8 cellular contexts compared by ENCODE assay signal in the genomic region with DNA sequence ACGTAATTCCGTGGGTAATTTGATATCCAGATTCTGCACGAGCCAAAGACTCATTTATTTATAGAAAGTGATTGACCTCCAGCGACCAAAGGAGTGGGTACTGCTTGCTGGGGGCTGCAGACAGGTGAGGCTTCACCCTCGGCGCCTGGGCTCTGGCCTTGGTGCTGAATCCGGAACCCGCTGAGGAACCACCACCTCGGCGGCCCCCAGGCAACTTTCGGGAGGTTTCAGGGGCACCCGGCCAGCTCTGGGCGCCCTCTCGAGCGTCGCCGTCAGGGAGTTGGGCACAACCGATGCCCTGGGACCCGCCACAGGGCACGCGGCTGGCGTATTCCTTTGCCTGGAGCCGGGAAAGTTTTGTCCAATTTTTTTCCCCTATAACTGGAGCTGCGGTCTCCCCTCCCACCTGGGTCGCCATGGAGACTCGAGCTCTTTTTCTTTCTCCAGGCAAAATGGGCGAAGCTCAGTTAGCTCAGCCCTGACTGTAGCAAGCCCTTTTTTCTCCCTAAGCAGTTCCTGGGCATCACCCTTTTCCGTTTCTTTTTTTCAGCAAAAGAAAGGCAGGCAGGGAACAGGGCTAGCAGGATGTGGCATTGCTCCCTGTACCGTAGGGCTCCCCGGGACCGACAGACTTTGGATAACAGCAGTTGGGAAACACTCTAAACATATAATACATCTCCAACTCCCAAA. TPM values are rescaled to one million over a fixed set of nuclear protein-coding genes. Genes with fewer than 3 reads are reported as not detected.
DNase-seq lines count a peak whose midpoint lies in the region; ATAC-seq, FAIRE-seq and TF ChIP-seq lines count a peak whose summit lies in the region.
"Had no signal": no experiment of that assay in that cellular context is flagged by ENCODE, and none has a peak within 500 bp of the region (broad histone marks: within the 10 kb centered on the region; RNA-seq: fewer than 3 reads in every experiment).

No MANE protein-coding gene starts in this region.

- in situ Hi-C loops in T47D (cut with HindIII; ENCODE audit: low pct_unique_long_range_greater_than_20kb, low sequenced_read_pairs) = no loop called here

- FAIRE-seq in small intestine (lab: Jason Lieb, UNC) (no peak), H54 (lab: Jason Lieb, UNC) (no peak)

- H3K9me2 ChIP-seq in neural cell (ENCODE audit: insufficient read depth, low read length) = no peaks in the 10 kb centered on the region

- no peak for TF ChIP-seq EP300 in neural cell (conservative IDR thresholded peaks at IDR 0.05; ENCODE audit: poor library complexity, severe bottlenecking)

- no peaks in the 10 kb centered on the region for H3F3A ChIP-seq in neural cell (ENCODE audit: insufficient read depth, low read length, poor library complexity, severe bottlenecking)

- 6 to 17% (median 12%) methylated on average over 31 of the region's 31 CpGs for WGBS in small intestine, 3 donors

- no peaks in the 10 kb centered on the region for H4K20me1 ChIP-seq in neural cell (ENCODE audit: insufficient read depth)

- peaks cover 32% of the 10 kb centered on the region for H3K27me3 ChIP-seq in neural cell (ENCODE audit: insufficient read depth, low read depth, low read length)
- peaks cover 7 to 17% of the 10 kb centered on the region in 2 donors for H3K27me3 ChIP-seq in small intestine (ENCODE audit: control insufficient read depth in 2 of 2, insufficient read depth in 2 of 2, low read length in 2 of 2)

- no peak for ATAC-seq in GM18505 (IDR thresholded peaks at IDR 0.05; ENCODE audit: unreplicated experiment)

- TF ChIP-seq RAD21 in neural cell (conservative IDR thresholded peaks at IDR 0.05) = no peak

- H2AFZ ChIP-seq in neural cell (ENCODE audit: low read depth, low read length) = no peak overlapping the region

- H3K36me3 ChIP-seq in neural cell (ENCODE audit: insufficient read depth, low read length) = no peaks in the 10 kb centered on the region
- no peaks in the 10 kb centered on the region for H3K36me3 ChIP-seq in small intestine (ENCODE audit: control insufficient read depth in 2 of 2, insufficient read depth in 2 of 2, low read length in 2 of 2)

- TF ChIP-seq POLR2A in H54 (IDR thresholded peaks at IDR 0.05; ENCODE audit: low read depth, low read length) (no peak), GM18505 (IDR thresholded peaks at IDR 0.05; ENCODE audit: borderline replicate concordance, extremely low read depth, insufficient read depth, insufficient read length) (no peak)

- no peak for TF ChIP-seq CTCF in GM12865 (IDR thresholded peaks at IDR 0.05; ENCODE audit: insufficient read depth, low read depth, low read length, missing control alignments)
- no peak for TF ChIP-seq CTCF in neural cell (IDR thresholded peaks at IDR 0.05; ENCODE audit: poor library complexity, severe bottlenecking)

- no peaks in the 10 kb centered on the region for H3K4me1 ChIP-seq in small intestine (ENCODE audit: control insufficient read depth in 2 of 2, insufficient read depth in 1 of 2, low read depth in 1 of 2, low read length in 1 of 2)

- H3K4me3 ChIP-seq in GM12865 (ENCODE audit: low read depth, low read length) (no peak overlapping the region), neural cell (ENCODE audit: low read length) (peak overlapping the region; percentile 91), small intestine (ENCODE audit: low read depth in 1 of 2, low read length in 2 of 2) (no peak overlapping the region)

- DNase-seq in GM12865 (ENCODE audit: low read depth) = peak; percentile 5
- DNase-seq in NCI-H1417 (lab: John Stamatoyannopoulos, UW) = peak in 2 of 3 experiments; percentile 71 to 81
- DNase-seq in T47D (ENCODE audit: low read depth in 1 of 2, low spot score in 1 of 2) = peak; percentile 34 to 49
- DNase-seq in small intestine = no peak
- DNase-seq in H54 (ENCODE audit: insufficient read length, low spot score) = no peak
- DNase-seq: NCI-H2081 treated with DMSO at 0.1 percent for 48 hours had no signal

- H3K9me3 ChIP-seq in neural cell (ENCODE audit: low read length) (no peaks in the 10 kb centered on the region), small intestine (ENCODE audit: control insufficient read depth, low read depth) (no peaks in the 10 kb centered on the region)

- H3K9ac ChIP-seq in neural cell (ENCODE audit: low read length) = peak overlapping the region; percentile 84

- H3K79me2 ChIP-seq in neural cell (replicated peaks; ENCODE audit: insufficient read depth, low read length) = no peaks in the 10 kb centered on the region

- H3K27ac ChIP-seq in neural cell (ENCODE audit: low read length) (peak overlapping the region; percentile 66), small intestine (ENCODE audit: low read depth in 1 of 2, low read length in 1 of 2) (no peak overlapping the region)

- peak overlapping the region; percentile 98 for H3K4me2 ChIP-seq in neural cell (ENCODE audit: low read length)

TF ChIP-seq in neural cell, 6 proteins besides CTCF, POLR2A, EP300 and RAD21:
- TF ChIP-seq TAF1 (IDR thresholded peaks at IDR 0.05; ENCODE audit: low read depth) (no peak), EZH2 (IDR thresholded peaks at IDR 0.05; ENCODE audit: borderline replicate concordance, insufficient read depth, low read length, poor library complexity, severe bottlenecking) (no peak), MXI1 (conservative IDR thresholded peaks at IDR 0.05; ENCODE audit: poor library complexity, severe bottlenecking) (no peak), POLR2AphosphoS5 (IDR thresholded peaks at IDR 0.05) (no peak), SMC3 (conservative IDR thresholded peaks at IDR 0.05; ENCODE audit: poor library complexity) (no peak)
- TF ChIP-seq, protein P1, sequence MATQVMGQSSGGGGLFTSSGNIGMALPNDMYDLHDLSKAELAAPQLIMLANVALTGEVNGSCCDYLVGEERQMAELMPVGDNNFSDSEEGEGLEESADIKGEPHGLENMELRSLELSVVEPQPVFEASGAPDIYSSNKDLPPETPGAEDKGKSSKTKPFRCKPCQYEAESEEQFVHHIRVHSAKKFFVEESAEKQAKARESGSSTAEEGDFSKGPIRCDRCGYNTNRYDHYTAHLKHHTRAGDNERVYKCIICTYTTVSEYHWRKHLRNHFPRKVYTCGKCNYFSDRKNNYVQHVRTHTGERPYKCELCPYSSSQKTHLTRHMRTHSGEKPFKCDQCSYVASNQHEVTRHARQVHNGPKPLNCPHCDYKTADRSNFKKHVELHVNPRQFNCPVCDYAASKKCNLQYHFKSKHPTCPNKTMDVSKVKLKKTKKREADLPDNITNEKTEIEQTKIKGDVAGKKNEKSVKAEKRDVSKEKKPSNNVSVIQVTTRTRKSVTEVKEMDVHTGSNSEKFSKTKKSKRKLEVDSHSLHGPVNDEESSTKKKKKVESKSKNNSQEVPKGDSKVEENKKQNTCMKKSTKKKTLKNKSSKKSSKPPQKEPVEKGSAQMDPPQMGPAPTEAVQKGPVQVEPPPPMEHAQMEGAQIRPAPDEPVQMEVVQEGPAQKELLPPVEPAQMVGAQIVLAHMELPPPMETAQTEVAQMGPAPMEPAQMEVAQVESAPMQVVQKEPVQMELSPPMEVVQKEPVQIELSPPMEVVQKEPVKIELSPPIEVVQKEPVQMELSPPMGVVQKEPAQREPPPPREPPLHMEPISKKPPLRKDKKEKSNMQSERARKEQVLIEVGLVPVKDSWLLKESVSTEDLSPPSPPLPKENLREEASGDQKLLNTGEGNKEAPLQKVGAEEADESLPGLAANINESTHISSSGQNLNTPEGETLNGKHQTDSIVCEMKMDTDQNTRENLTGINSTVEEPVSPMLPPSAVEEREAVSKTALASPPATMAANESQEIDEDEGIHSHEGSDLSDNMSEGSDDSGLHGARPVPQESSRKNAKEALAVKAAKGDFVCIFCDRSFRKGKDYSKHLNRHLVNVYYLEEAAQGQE (IDR thresholded peaks at IDR 0.05; ENCODE audit: borderline replicate concordance) = peak; percentile 67

RNA-seq across cellular contexts. Expression of a gene that starts 1.9 kb away (rescaled TPM):
- polyA plus RNA-seq in neural cell (1.4 and 1.7 TPM in 2 replicates), small intestine (under 1 TPM in 2 of 3 donors, not detected in 1; under 0.01 to 0.03 TPM)
- 6.8 and 8.9 TPM in 2 replicates for polyA minus RNA-seq in neural cell

Comparison
In these comparisons a context has a peak if more than half of its experiments do, and no peak if none do; other contexts are left out.
1. DNase-seq: peak in GM12865 (single experiment), NCI-H1417 (2 of 3) and T47D (2 of 2); none in small intestine (single experiment) and H54 (single experiment).